In genomic region chr7:99669782-99670181, GRCh38 we compare ENCODE assay signal across 17 cellular contexts. TPM values are rescaled to one million over a fixed set of nuclear protein-coding genes. Genes with fewer than 3 reads are reported as not detected.
DNase-seq lines count a peak whose midpoint lies in the region; ATAC-seq and TF ChIP-seq lines count a peak whose summit lies in the region.
"Had no signal": no experiment of that assay in that cellular context is flagged by ENCODE, and none has a peak within 500 bp of the region (broad histone marks: within the 10 kb centered on the region; RNA-seq: fewer than 3 reads in every experiment).

No MANE protein-coding gene starts in this region.

- H3K36me3 ChIP-seq in IMR-90 (ENCODE audit: control insufficient read depth, insufficient read depth, low read length), result no peaks in the 10 kb centered on the region
- H3K36me3 ChIP-seq: BE2C had no signal

- H3K36me3 Mint-ChIP-seq in HFFc6 (ENCODE audit: low read depth), result no peaks in the 10 kb centered on the region

- H3K27ac Mint-ChIP-seq in HFFc6, result no peak overlapping the region
- H3K27ac Mint-ChIP-seq: CD4-positive, CD25-positive, alpha-beta regulatory T cell; CD8-positive, alpha-beta memory T cell; H9; IgD-negative memory B cell had no signal

- POLR2A ChIA-PET in IMR-90 (lab: Charles Lee; ENCODE audit: unreplicated experiment), result no interaction called here

- H3K27me3 Mint-ChIP-seq in HFFc6 (ENCODE audit: insufficient read depth), result no peaks in the 10 kb centered on the region
- H3K27me3 Mint-ChIP-seq: CD4-positive, CD25-positive, alpha-beta regulatory T cell; CD8-positive, alpha-beta memory T cell; IgD-negative memory B cell had no signal

- no peak overlapping the region for H2AK5ac ChIP-seq in IMR-90 (ENCODE audit: low read depth, low read length)

- no peak for ATAC-seq in IMR-90 (ENCODE audit: low read depth)

- H2BK20ac ChIP-seq in IMR-90 (ENCODE audit: low read depth, low read length), result no peak overlapping the region

- no peak overlapping the region for H3K18ac ChIP-seq in IMR-90 (ENCODE audit: low read depth, low read length)

- H4K91ac ChIP-seq in IMR-90 (ENCODE audit: insufficient read depth, low read depth, low read length), result no peak overlapping the region

- no peak for TF ChIP-seq POLR2A in IMR-90 (IDR thresholded peaks at IDR 0.05; ENCODE audit: low read depth, low read length)

- H3K4ac ChIP-seq in IMR-90 (ENCODE audit: low read depth, low read length), result no peak overlapping the region

- in situ Hi-C loops in IMR-90 (cut with MboI; ENCODE audit: low sequenced_read_pairs), result no loop called here

- BruUV-seq in IMR-90 (replicated peaks; lab: Mats Ljungman, UMichigan), result no TSS peak

- H4K8ac ChIP-seq in IMR-90 (ENCODE audit: low read depth in 2 of 2, low read length in 2 of 2), result no peak overlapping the region

- no CpG with 5 or more reads among the region's 3 CpGs for WGBS in IMR-90 (ENCODE audit: extremely low coverage in 2 of 2, insufficient read length in 1 of 2), 2 experiments

- peak; percentile 14 for DNase-seq in GM04504 (ENCODE audit: low read depth)
- no peak for DNase-seq in IMR-90
- peak; percentile 60 for DNase-seq in fibroblast of mammary gland (ENCODE audit: low read depth)
- no peak for DNase-seq in HFFc6
- DNase-seq in anterior cingulate cortex (lab: John Stamatoyannopoulos, UW), result no peak
- DNase-seq in COLO668 (lab: John Stamatoyannopoulos, UW; ENCODE audit: unreplicated experiment), result no peak
- DNase-seq: ACHN; BE2C; C1 segment of cervical spinal cord; Caco-2; CD4-positive, CD25-positive, alpha-beta regulatory T cell; CD8-positive, alpha-beta memory T cell; H9; KG1 had no signal

- dilution Hi-C loops in IMR-90 (cut with HindIII; ENCODE audit: low sequenced_read_pairs, unreplicated experiment), result no loop called here

- no peak overlapping the region for H2BK15ac ChIP-seq in IMR-90 (ENCODE audit: low read depth, low read length)

- no peak overlapping the region for H2AFZ ChIP-seq in IMR-90 (replicated peaks; ENCODE audit: low read length, poor library complexity)

- no peak overlapping the region for H3K56ac ChIP-seq in IMR-90 (ENCODE audit: extremely low read depth, insufficient read depth, low read length)

- H3K27me3 ChIP-seq in IMR-90 (ENCODE audit: control insufficient read depth, insufficient read depth, low read length), result no peaks in the 10 kb centered on the region
- H3K27me3 ChIP-seq: BE2C had no signal

- TF ChIP-seq RAD21 in IMR-90 (IDR thresholded peaks at IDR 0.05; ENCODE audit: low read length), result no peak

- no peaks in the 10 kb centered on the region for H3K4me1 Mint-ChIP-seq in HFFc6 (ENCODE audit: low read depth)
- H3K4me1 Mint-ChIP-seq: IgD-negative memory B cell had no signal

- H3K9ac ChIP-seq in IMR-90 (ENCODE audit: low read depth, low read length), result no peak overlapping the region

- H3K79me1 ChIP-seq in IMR-90 (ENCODE audit: low read depth in 1 of 2, low read length in 2 of 2), result no peaks in the 10 kb centered on the region

- 0 out of 2 replicates have a peak, but pooled peaks cover 3% of the 10 kb centered on the region for H3K9me1 ChIP-seq in IMR-90 (ENCODE audit: insufficient read depth, low read length)

- CTCF ChIA-PET in IMR-90 (lab: Yijun Ruan, JAX), result no interaction called here

- no peaks in the 10 kb centered on the region for H3K4me1 ChIP-seq in IMR-90 (ENCODE audit: control insufficient read depth, insufficient read depth, low read length)
- H3K4me1 ChIP-seq: BE2C, Caco-2 had no signal

- no peak overlapping the region for H3K4me3 Mint-ChIP-seq in HFFc6
- H3K4me3 Mint-ChIP-seq: CD4-positive, CD25-positive, alpha-beta regulatory T cell; CD8-positive, alpha-beta memory T cell; H9; IgD-negative memory B cell had no signal

- H4K5ac ChIP-seq in IMR-90 (ENCODE audit: low read depth, low read length), result no peak overlapping the region

- H3K27ac ChIP-seq in IMR-90 (ENCODE audit: insufficient read depth, low read length), result no peak overlapping the region
- H3K27ac ChIP-seq: HL-60 had no signal

- H2BK120ac ChIP-seq in IMR-90 (ENCODE audit: low read depth, low read length), result no peak overlapping the region

- H3K4me3 ChIP-seq in IMR-90 (ENCODE audit: insufficient read depth, low read depth, low read length) (no peak overlapping the region), fibroblast of mammary gland (ENCODE audit: control insufficient read depth, low read depth, low read length) (no peak overlapping the region)

- no peak overlapping the region for H2BK5ac ChIP-seq in IMR-90 (ENCODE audit: low read depth, low read length, poor library complexity, severe bottlenecking)

- intact Hi-C loops in IMR-90 (cut with micrococcal nuclease), result no loop called here

- no peaks in the 10 kb centered on the region for H4K20me1 ChIP-seq in IMR-90 (ENCODE audit: insufficient read depth, low read length)

- no peak overlapping the region for H2AK9ac ChIP-seq in IMR-90 (replicated peaks; ENCODE audit: low read depth, low read length, poor library complexity)

- no peak overlapping the region for H3K14ac ChIP-seq in IMR-90 (replicated peaks; ENCODE audit: low read depth, low read length)

- no peak overlapping the region for H3K23ac ChIP-seq in IMR-90 (ENCODE audit: low read depth, low read length)

- TF ChIP-seq CTCF in IMR-90 (conservative IDR thresholded peaks at IDR 0.05; ENCODE audit: low read depth, low read length), result no peak
- no peak for TF ChIP-seq CTCF in fibroblast of mammary gland (conservative IDR thresholded peaks at IDR 0.05; ENCODE audit: control insufficient read depth, insufficient read depth, low read depth, low read length)
- no peak for TF ChIP-seq CTCF in HFFc6 (IDR thresholded peaks at IDR 0.05)

- H3K9me3 ChIP-seq in IMR-90 (ENCODE audit: control insufficient read depth, insufficient read depth, low read length), result no peaks in the 10 kb centered on the region
- H3K9me3 ChIP-seq: BE2C, Caco-2 had no signal

- no peak overlapping the region for H3K4me2 ChIP-seq in IMR-90 (ENCODE audit: low read depth, low read length)

- H3K9me3 Mint-ChIP-seq in HFFc6, result no peaks in the 10 kb centered on the region
- H3K9me3 Mint-ChIP-seq: CD4-positive, CD25-positive, alpha-beta regulatory T cell; CD8-positive, alpha-beta memory T cell; H9; IgD-negative memory B cell had no signal

TF ChIP-seq in IMR-90, 13 proteins besides CTCF, POLR2A, EP300 and RAD21:
- TF ChIP-seq ELK1 (IDR thresholded peaks at IDR 0.05; ENCODE audit: borderline replicate concordance, low read depth, low read length) (no peak), CEBPB (IDR thresholded peaks at IDR 0.05; ENCODE audit: low read depth, low read length) (peak; percentile 57), BHLHE40 (IDR thresholded peaks at IDR 0.05; ENCODE audit: low read depth, low read length) (no peak)

RNA-seq across cellular contexts. Expression of gene CYP3A5, which starts 10.0 kb away (rescaled TPM):
- total RNA-seq in IMR-90 (2012; rRNA removed), result not detected in 2 replicates
- polyA plus RNA-seq in IMR-90 (2012; rRNA removed), result not detected in 2 replicates
- not detected in 2 replicates for polyA plus RNA-seq in IMR-90 (2012; cell fraction: cytosol; rRNA removed)
- 0.23 TPM in 1 of 2 replicates, not detected in the other for polyA plus RNA-seq in IMR-90 (2012; cell fraction: nucleus; rRNA removed; ENCODE audit: low replicate concordance)
- total RNA-seq in HFFc6 (2021; fragmentation: NEBNext Ultra II Directional; extraction: Animal tissue kit (Norgen Biotek cat#: 25700)), result 1 to 10 TPM in 2 of 6 experiments, under 1 TPM in 4; 0.30 to 1.8 (median 0.48) TPM
- total RNA-seq: CD4-positive, CD25-positive, alpha-beta regulatory T cell; CD8-positive, alpha-beta memory T cell; H1; H9 had no signal

RNA-seq across cellular contexts. Expression of gene ZSCAN25, which starts 53.0 kb away (rescaled TPM):
- total RNA-seq in IMR-90 (2012; rRNA removed), result 9.0 and 9.2 TPM in 2 replicates
- 6.2 TPM in 2 replicates for polyA plus RNA-seq in IMR-90 (2012; rRNA removed)
- 4.7 and 5.4 TPM in 2 replicates for polyA plus RNA-seq in IMR-90 (2012; cell fraction: cytosol; rRNA removed)
- 14.3 and 16.5 TPM in 2 replicates for polyA plus RNA-seq in IMR-90 (2012; cell fraction: nucleus; rRNA removed; ENCODE audit: low replicate concordance)
- total RNA-seq in HFFc6 (2021; fragmentation: NEBNext Ultra II Directional; extraction: Animal tissue kit (Norgen Biotek cat#: 25700)), result 10 to 100 TPM in 3 of 6 experiments, 1 to 10 TPM in 3; 9.3 to 12.6 (median 9.9) TPM

Comparison
In these comparisons a context has a peak if more than half of its experiments do, and no peak if none do; other contexts are left out.
1. DNase-seq: peak in GM04504 (single experiment) and fibroblast of mammary gland (single experiment); none in IMR-90 (single experiment), HFFc6 (single experiment), anterior cingulate cortex (0 of 58) and COLO668 (single experiment).